ENCODE assay signal across 10 cellular contexts in the genomic region with DNA sequence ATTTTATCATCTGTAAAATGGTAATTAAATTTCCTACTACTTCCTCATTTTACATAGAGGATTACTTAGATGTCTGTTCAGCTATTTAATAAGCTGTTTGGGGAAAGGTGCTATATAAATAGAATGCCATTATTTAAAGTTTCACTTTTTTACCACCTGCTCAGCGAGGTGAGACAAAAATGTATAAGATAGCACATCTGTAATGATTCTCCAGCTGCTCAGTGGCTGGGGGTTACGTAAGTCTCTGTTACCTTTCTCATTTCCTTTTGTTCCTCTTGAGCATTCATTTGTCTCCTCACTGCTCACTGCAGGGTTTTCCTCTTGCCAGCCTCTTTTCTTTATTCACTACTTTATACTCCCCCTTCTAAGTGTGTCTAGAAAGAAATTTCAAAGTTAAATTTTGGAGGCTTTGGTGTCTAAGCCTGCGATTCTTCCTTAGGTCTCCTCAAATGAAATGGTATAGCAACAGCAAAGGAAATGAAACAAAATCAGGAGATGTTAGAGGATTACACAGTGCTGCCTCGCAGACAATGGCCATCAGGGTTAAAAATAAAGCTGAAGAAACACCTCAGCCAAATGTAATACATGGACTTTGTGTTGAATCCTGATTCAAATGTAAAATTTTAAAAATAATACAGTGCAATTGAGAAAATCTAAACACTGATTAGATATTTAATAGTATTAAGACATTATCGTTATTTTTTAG. TPM values are rescaled to one million over a fixed set of nuclear protein-coding genes. Genes with fewer than 3 reads are reported as not detected.
DNase-seq lines count a peak whose midpoint lies in the region; ATAC-seq and TF ChIP-seq lines count a peak whose summit lies in the region.
"Had no signal": no experiment of that assay in that cellular context is flagged by ENCODE, and none has a peak within 500 bp of the region (broad histone marks: within the 10 kb centered on the region; RNA-seq: fewer than 3 reads in every experiment).

No MANE protein-coding gene starts in this region.

- no peak overlapping the region for H3K9ac ChIP-seq in BLaER1

- H3K27me3 ChIP-seq in BLaER1 (no peaks in the 10 kb centered on the region), dorsolateral prefrontal cortex (peaks cover 0 to 35% (median 6%) of the 10 kb centered on the region in 45 donors)

- H3K4me3 ChIP-seq in BLaER1, result no peak overlapping the region
- H3K4me3 ChIP-seq in dorsolateral prefrontal cortex, result no peak overlapping the region

- H3K9me3 ChIP-seq in BLaER1, result no peaks in the 10 kb centered on the region

- H3K4me2 ChIP-seq in BLaER1, result peak overlapping the region; percentile 38

- peaks cover 12% of the 10 kb centered on the region for H3K4me1 ChIP-seq in BLaER1

- ATAC-seq in GM19043 (IDR thresholded peaks at IDR 0.05; ENCODE audit: low read depth, unreplicated experiment), result peak; percentile 93
- ATAC-seq in HG02678 (IDR thresholded peaks at IDR 0.05; ENCODE audit: unreplicated experiment), result peak; percentile 92
- peak; percentile 70 for ATAC-seq in HG03521 (IDR thresholded peaks at IDR 0.05; ENCODE audit: unreplicated experiment)
- ATAC-seq: left colon had no signal

- intact Hi-C loops in dorsolateral prefrontal cortex (cut with DNase I), result no loop called here

- no peaks in the 10 kb centered on the region for H4K20me1 ChIP-seq in BLaER1

- no peak for TF ChIP-seq CTCF in dorsolateral prefrontal cortex (IDR thresholded peaks at IDR 0.05 in 54 of 56, conservative IDR thresholded peaks at IDR 0.05 in 2 of 56; ENCODE audit: low read depth in 1 of 56, partially characterized antibody in 56 of 56)

- H3K36me3 ChIP-seq in BLaER1, result no peaks in the 10 kb centered on the region

- no peak for DNase-seq in stimulated activated CD4-positive, alpha-beta T cell treated with anti-CD3 and anti-CD28 coated beads, Interleukin-4, amount 100 ng/mL, for 24 hours
- no peak for DNase-seq in NCI-H446 treated with DMSO at 0.1 percent for 48 hours (lab: John Stamatoyannopoulos, UW)
- DNase-seq in retina, result no peak
- DNase-seq in dorsolateral prefrontal cortex, result no peak
- DNase-seq: KG1, left colon had no signal

- H3K27ac ChIP-seq in BLaER1, result no peak overlapping the region
- no peak overlapping the region for H3K27ac ChIP-seq in dorsolateral prefrontal cortex

RNA-seq across cellular contexts. Expression of a gene that starts 6.8 kb away (rescaled TPM):
- total RNA-seq in dorsolateral prefrontal cortex, result 10 to 100 TPM in 15 of 120 experiments, 1 to 10 TPM in 105; 1.5 to 18.1 (median 5.5) TPM
- total RNA-seq: left colon had no signal
